2 cellular contexts compared by ENCODE assay signal in genomic region chr1:1254667-1254998, GRCh38.
TF ChIP-seq lines count a peak whose summit lies in the region.

No MANE protein-coding gene starts in this region.

TF ChIP-seq in HEK293, 187 proteins besides CTCF, POLR2A, EP300 and RAD21:
- no peak for TF ChIP-seq YY1 (tag by site-specific recombination; IDR thresholded peaks at IDR 0.05)
- TF ChIP-seq ZBTB26 (tag by site-specific recombination; optimal IDR thresholded peaks at IDR 0.05): no peak
- no peak for TF ChIP-seq ZNF140 (tag by site-specific recombination; IDR thresholded peaks at IDR 0.05)
- TF ChIP-seq ZNF362 (tag by site-specific recombination; IDR thresholded peaks at IDR 0.05): no peak
- TF ChIP-seq ZSCAN5A (tag by site-specific recombination; IDR thresholded peaks at IDR 0.05): no peak
- no peak for TF ChIP-seq ZNF544 (tag by site-specific recombination; IDR thresholded peaks at IDR 0.05)

TF ChIP-seq in H1, 55 proteins besides CTCF, POLR2A, EP300 and RAD21:
- no peak for TF ChIP-seq SP2 (IDR thresholded peaks at IDR 0.05; ENCODE audit: low read length)
- TF ChIP-seq USF2 (IDR thresholded peaks at IDR 0.05; ENCODE audit: low read length): no peak
- no peak for TF ChIP-seq KDM1A (IDR thresholded peaks at IDR 0.05; ENCODE audit: borderline replicate concordance, low read length)
- no peak for TF ChIP-seq PHF8 (conservative IDR thresholded peaks at IDR 0.05; ENCODE audit: low read depth, low read length)
- no peak for TF ChIP-seq EGR1 (IDR thresholded peaks at IDR 0.05; ENCODE audit: borderline replicate concordance, low read depth, low read length)
- TF ChIP-seq ZNF274 (IDR thresholded peaks at IDR 0.05; ENCODE audit: borderline replicate concordance, extremely low read depth, low read length): no peak
- no peak for TF ChIP-seq JUN (IDR thresholded peaks at IDR 0.05; ENCODE audit: low read depth, low read length)
- no peak for TF ChIP-seq YY1 (IDR thresholded peaks at IDR 0.05; ENCODE audit: low read depth, low read length)
- no peak for TF ChIP-seq KDM4A (IDR thresholded peaks at IDR 0.05; ENCODE audit: low read depth, low read length, severe bottlenecking)
